Comparison of ENCODE assay signal across 6 cellular contexts in the genomic region with DNA sequence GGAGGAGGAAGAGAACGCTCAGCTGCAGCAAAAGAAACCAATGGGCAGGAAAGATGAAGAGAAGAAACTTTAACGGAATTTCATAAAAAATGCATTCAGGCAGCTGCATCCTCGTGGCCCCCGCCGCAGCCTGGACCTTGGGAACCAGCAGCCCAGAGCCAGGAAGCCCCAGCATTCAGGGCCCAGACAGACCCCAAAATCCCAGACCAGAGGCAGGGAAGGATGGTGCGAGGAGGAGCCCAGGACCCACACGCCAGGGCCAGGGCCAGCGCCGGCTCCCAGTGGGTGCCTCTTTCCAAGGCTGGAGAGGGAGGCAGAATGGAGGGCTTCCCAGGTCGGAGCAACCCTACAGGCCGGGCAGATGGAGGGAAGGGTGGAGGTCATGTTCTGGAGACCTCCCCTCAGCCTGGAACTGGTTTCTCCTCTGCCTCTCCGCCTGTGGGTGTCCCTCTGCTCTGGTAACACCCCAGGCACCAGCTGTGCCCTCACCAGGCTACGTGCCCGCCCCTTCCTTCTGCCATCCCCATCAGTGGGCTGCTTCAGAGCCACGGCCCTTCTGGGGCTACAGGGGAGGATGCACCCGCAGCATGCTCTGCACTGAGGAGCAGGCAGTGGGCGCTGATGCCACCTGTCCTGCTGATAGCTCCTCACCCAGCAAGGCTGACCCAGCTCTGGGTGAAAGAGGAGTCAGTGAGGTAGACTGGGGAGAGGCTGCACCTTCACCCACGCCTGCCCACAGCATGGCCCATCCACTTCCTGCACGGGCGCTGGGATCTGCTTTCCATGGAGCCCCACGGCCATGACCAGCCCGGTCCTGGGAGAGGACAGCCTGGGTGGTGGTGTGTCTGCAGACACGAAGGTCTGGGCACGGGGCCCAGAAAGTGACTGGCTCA. TPM values are rescaled to one million over a fixed set of nuclear protein-coding genes. Genes with fewer than 3 reads are reported as not detected.
A peak's percentile ranks its signal among the peaks of the same experiment; 100 is the strongest.
DNase-seq lines count a peak whose midpoint lies in the region; ATAC-seq and TF ChIP-seq lines count a peak whose summit lies in the region.

No MANE protein-coding gene starts in this region.

- H3K27ac Mint-ChIP-seq in WTC11 = no peak overlapping the region; the same call in 1 of the 2 replicates

- H3K4me1 ChIP-seq in iPS-18a (ENCODE audit: control insufficient read depth, low read depth, low read length) (peaks cover 7% of the 10 kb centered on the region), uterus (peaks cover 0 to 11% of the 10 kb centered on the region in 2 donors)

- H3K27me3 Mint-ChIP-seq in WTC11 (ENCODE audit: low read depth) = no peaks in the 10 kb centered on the region

- POLR2A ChIA-PET in WTC11 (lab: Charles Lee) = interaction anchor here (1.1 to 3.1 kb wide), 2 partner anchors 11 to 17 kb away, joined by 3 to 17 read pairs; partner anchors contain the start of genes GGA3, MRPS7 and SLC25A19

- H3K36me3 ChIP-seq in iPS-18a (ENCODE audit: control insufficient read depth, low read depth, low read length) (peaks cover 10% of the 10 kb centered on the region), uterus (no peaks in the 10 kb centered on the region)

- H3K4me3 ChIP-seq in GM08714 (ENCODE audit: low read length) = peak overlapping the region; percentile 70
- H3K4me3 ChIP-seq in iPS-18a (ENCODE audit: low read length) = peak overlapping the region; percentile 75
- peak overlapping the region; percentile 52 to 96 for H3K4me3 ChIP-seq in uterus

- no peaks in the 10 kb centered on the region for H3K9me3 Mint-ChIP-seq in WTC11

- peak overlapping the region; percentile 79 for H3K4me3 Mint-ChIP-seq in WTC11

- H3K9ac ChIP-seq in iPS-18a (ENCODE audit: low read length) = peak overlapping the region; percentile 59

- CTCF ChIA-PET in WTC11 (lab: Charles Lee) = interaction anchor here (0.5 to 8.7 kb wide), 28 partner anchors 10 to 771 kb away, joined by 3 to 155 read pairs (median 8); partner anchors contain the start of genes GGA3, MRPS7, SLC25A19 and SMIM5

- no peak for TF ChIP-seq CTCF in WTC11 (IDR thresholded peaks at IDR 0.05)
- no peak for TF ChIP-seq CTCF in uterus (IDR thresholded peaks at IDR 0.05)

- no peak for ATAC-seq in WTC11

- TF ChIP-seq POLR2A in uterus (IDR thresholded peaks at IDR 0.05) = no peak

- peaks cover 19% of the 10 kb centered on the region for H3K4me1 Mint-ChIP-seq in WTC11

- no peaks in the 10 kb centered on the region for H3K9me3 ChIP-seq in iPS-18a (ENCODE audit: control insufficient read depth, low read depth, low read length)
- no peaks in the 10 kb centered on the region for H3K9me3 ChIP-seq in uterus

- intact Hi-C loops in uterus (cut with DNase I; ENCODE audit: low total_unique reads) = no loop called here

- H3K27me3 ChIP-seq in iPS-18a (ENCODE audit: control insufficient read depth, insufficient read depth, low read length) (peaks cover 11% of the 10 kb centered on the region), uterus (no peaks in the 10 kb centered on the region)

- H3K36me3 Mint-ChIP-seq in WTC11 = peaks cover 19% of the 10 kb centered on the region

- H3K27ac ChIP-seq in iPS-18a (ENCODE audit: low read length) = no peak overlapping the region
- peak overlapping the region; percentile 79 to 94 for H3K27ac ChIP-seq in uterus

- DNase-seq in WTC11 (ENCODE audit: low spot score) (no peak), uterus (peak in 1 of 2 donors; percentile 31), cortex of kidney (lab: John Stamatoyannopoulos, UW) (no peak)
- DNase-seq in effector CD4-positive, alpha-beta T cell = no peak

TF ChIP-seq in WTC11, 78 proteins besides CTCF, POLR2A, EP300 and RAD21:
- TF ChIP-seq, protein P1, sequence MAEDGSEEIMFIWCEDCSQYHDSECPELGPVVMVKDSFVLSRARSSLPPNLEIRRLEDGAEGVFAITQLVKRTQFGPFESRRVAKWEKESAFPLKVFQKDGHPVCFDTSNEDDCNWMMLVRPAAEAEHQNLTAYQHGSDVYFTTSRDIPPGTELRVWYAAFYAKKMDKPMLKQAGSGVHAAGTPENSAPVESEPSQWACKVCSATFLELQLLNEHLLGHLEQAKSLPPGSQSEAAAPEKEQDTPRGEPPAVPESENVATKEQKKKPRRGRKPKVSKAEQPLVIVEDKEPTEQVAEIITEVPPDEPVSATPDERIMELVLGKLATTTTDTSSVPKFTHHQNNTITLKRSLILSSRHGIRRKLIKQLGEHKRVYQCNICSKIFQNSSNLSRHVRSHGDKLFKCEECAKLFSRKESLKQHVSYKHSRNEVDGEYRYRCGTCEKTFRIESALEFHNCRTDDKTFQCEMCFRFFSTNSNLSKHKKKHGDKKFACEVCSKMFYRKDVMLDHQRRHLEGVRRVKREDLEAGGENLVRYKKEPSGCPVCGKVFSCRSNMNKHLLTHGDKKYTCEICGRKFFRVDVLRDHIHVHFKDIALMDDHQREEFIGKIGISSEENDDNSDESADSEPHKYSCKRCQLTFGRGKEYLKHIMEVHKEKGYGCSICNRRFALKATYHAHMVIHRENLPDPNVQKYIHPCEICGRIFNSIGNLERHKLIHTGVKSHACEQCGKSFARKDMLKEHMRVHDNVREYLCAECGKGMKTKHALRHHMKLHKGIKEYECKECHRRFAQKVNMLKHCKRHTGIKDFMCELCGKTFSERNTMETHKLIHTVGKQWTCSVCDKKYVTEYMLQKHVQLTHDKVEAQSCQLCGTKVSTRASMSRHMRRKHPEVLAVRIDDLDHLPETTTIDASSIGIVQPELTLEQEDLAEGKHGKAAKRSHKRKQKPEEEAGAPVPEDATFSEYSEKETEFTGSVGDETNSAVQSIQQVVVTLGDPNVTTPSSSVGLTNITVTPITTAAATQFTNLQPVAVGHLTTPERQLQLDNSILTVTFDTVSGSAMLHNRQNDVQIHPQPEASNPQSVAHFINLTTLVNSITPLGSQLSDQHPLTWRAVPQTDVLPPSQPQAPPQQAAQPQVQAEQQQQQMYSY (CRISPR knock-in tag; IDR thresholded peaks at IDR 0.05) = peak; percentile 22; the same call in 1 of the 2 replicates
- TF ChIP-seq SMAD3 (CRISPR knock-in tag; IDR thresholded peaks at IDR 0.05; ENCODE audit: borderline replicate concordance) = no peak

RNA-seq across cellular contexts. Expression of gene MIF4GD, which starts 1.2 kb away (rescaled TPM):
- total RNA-seq in WTC11 (2021) (21.6 to 29.2 TPM (median 28.5 TPM) in 3 replicates), uterus (10 to 100 TPM; 11.7 to 45.3 (median 25.8) TPM)

RNA-seq across cellular contexts. Expression of gene MRPS7, which starts 10.5 kb away (rescaled TPM):
- total RNA-seq in WTC11 (2021) = 85.8 to 94.7 TPM (median 87.5 TPM) in 3 replicates
- 10 to 100 TPM; 13.1 to 42.1 (median 33.0) TPM for total RNA-seq in uterus

RNA-seq across cellular contexts. Expression of gene GGA3, which starts 10.8 kb away (rescaled TPM):
- 54.5 to 66.9 TPM (median 62.7 TPM) in 3 replicates for total RNA-seq in WTC11 (2021)
- total RNA-seq in uterus = 100 to 1,000 TPM in 1 of 4 donors, 10 to 100 TPM in 2, 1 to 10 TPM in 1; 9.4 to 104 (median 40.1) TPM

RNA-seq across cellular contexts. Expression of gene SLC25A19, which starts 17.0 kb away (rescaled TPM):
- total RNA-seq in WTC11 (2021) = 22.6 to 27.7 TPM (median 23.0 TPM) in 3 replicates
- 10 to 100 TPM in 2 of 4 donors, 1 to 10 TPM in 2; 4.7 to 59.9 (median 10.1) TPM for total RNA-seq in uterus
